In the genomic region with DNA sequence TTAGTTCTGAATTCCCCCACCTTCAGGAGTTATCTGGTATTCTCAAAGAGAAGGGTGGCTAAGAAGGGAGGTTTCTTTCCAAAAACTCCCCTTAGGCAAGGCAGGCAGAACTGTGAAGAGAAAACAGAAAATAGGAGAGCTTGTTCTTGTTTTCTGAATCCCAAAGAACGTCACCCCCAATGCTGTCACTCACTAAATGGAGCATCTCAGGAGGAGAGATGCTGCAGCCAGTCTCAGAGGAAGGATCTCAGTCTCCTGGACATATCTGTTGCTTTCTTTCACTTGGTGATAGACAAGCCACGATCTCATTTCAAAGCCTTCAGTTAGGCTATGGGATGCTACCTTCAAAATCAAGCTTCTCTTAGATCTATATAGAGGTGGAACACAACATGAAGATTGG, we compare ENCODE assay signal across 16 cellular contexts. TPM values are rescaled to one million over a fixed set of nuclear protein-coding genes. Genes with fewer than 3 reads are reported as not detected.
A peak's percentile ranks its signal among the peaks of the same experiment; 100 is the strongest.
DNase-seq lines count a peak whose midpoint lies in the region; ATAC-seq, FAIRE-seq and TF ChIP-seq lines count a peak whose summit lies in the region.
"Had no signal": no experiment of that assay in that cellular context is flagged by ENCODE, and none has a peak within 500 bp of the region (broad histone marks: within the 10 kb centered on the region; RNA-seq: fewer than 3 reads in every experiment).

No MANE protein-coding gene starts in this region.

- H3K36me3 ChIP-seq in OCI-LY7 (ENCODE audit: insufficient read depth, low read length) = no peaks in the 10 kb centered on the region
- H3K36me3 ChIP-seq in neural progenitor cell = no peaks in the 10 kb centered on the region
- H3K36me3 ChIP-seq in A673 (ENCODE audit: insufficient read depth, low read length, poor library complexity, severe bottlenecking) = no peaks in the 10 kb centered on the region

- BruUV-seq in OCI-LY7 (replicated peaks; lab: Mats Ljungman, UMichigan) (no TSS peak), A673 (replicated peaks; lab: Mats Ljungman, UMichigan) (no TSS peak)

- CTCF ChIA-PET in OCI-LY7 (lab: Charles Lee; ENCODE audit: unreplicated experiment) = no interaction called here
- CTCF ChIA-PET in A673 (lab: Charles Lee) = no interaction called here

- H3K4me3 Mint-ChIP-seq in activated T-cell treated with anti-CD3 and anti-CD28 coated beads, Interleukin-2, amount 50 U/mL, for 72 hours = peak overlapping the region; percentile 24 to 61
- H3K4me3 Mint-ChIP-seq in activated T-cell treated with anti-CD3 and anti-CD28 coated beads, Interleukin-2, amount 50 U/mL, for 24 hours = no peak overlapping the region
- H3K4me3 Mint-ChIP-seq in neural progenitor cell = no peak overlapping the region
- H3K4me3 Mint-ChIP-seq: CD14-positive monocyte had no signal

- no peak for ATAC-seq in activated T-cell treated with anti-CD3 and anti-CD28 coated beads, Interleukin-2, amount 50 U/mL, for 72 hours (replicated peaks in 1 of 2)
- ATAC-seq in HG03135 (IDR thresholded peaks at IDR 0.05; ENCODE audit: unreplicated experiment) = no peak

- H3F3A ChIP-seq in neural progenitor cell (ENCODE audit: low read depth) = no peaks in the 10 kb centered on the region

- H3K27ac Mint-ChIP-seq in activated T-cell treated with anti-CD3 and anti-CD28 coated beads, Interleukin-2, amount 50 U/mL, for 72 hours = no peak overlapping the region
- H3K27ac Mint-ChIP-seq in activated T-cell treated with anti-CD3 and anti-CD28 coated beads, Interleukin-2, amount 50 U/mL, for 24 hours = no peak overlapping the region
- H3K27ac Mint-ChIP-seq in neural progenitor cell = no peak overlapping the region
- H3K27ac Mint-ChIP-seq: CD14-positive monocyte had no signal

- H3K27ac ChIP-seq in OCI-LY7 (ENCODE audit: low read depth, low read length, poor library complexity, severe bottlenecking) = no peak overlapping the region
- no peak overlapping the region for H3K27ac ChIP-seq in neural progenitor cell
- H3K27ac ChIP-seq in A673 (ENCODE audit: low read depth, low read length, poor library complexity, severe bottlenecking) = no peak overlapping the region
- H3K27ac ChIP-seq: RWPE1 had no signal

- peaks cover 15% of the 10 kb centered on the region for H3K4me1 ChIP-seq in OCI-LY7 (ENCODE audit: insufficient read depth, low read length, poor library complexity, severe bottlenecking)
- no peaks in the 10 kb centered on the region for H3K4me1 ChIP-seq in neural progenitor cell
- no peaks in the 10 kb centered on the region for H3K4me1 ChIP-seq in A673 (ENCODE audit: insufficient read depth, low read length, poor library complexity, severe bottlenecking)

- H3K9me3 ChIP-seq in OCI-LY7 (ENCODE audit: low read length) = no peaks in the 10 kb centered on the region
- no peaks in the 10 kb centered on the region for H3K9me3 ChIP-seq in neural progenitor cell (ENCODE audit: low read depth)
- H3K9me3 ChIP-seq in A673 (ENCODE audit: low read depth, low read length, poor library complexity, severe bottlenecking) = no peaks in the 10 kb centered on the region

- H3K9ac ChIP-seq in neural progenitor cell = no peak overlapping the region

- POLR2A ChIA-PET in OCI-LY7 (lab: Charles Lee) = interaction anchor here (0.6 to 1.7 kb wide), 4 partner anchors 10 to 66 kb away, joined by 3 to 6 read pairs (median 4); no protein-coding TSS in a partner anchor
- POLR2A ChIA-PET in A673 (lab: Charles Lee; ENCODE audit: low non-redundant PET) = interaction anchor here (0.6 kb wide), 1 partner anchor 63 kb away, joined by 7 read pairs; no protein-coding TSS in a partner anchor

- H3K4me2 ChIP-seq in OCI-LY7 (ENCODE audit: low read length) = no peak overlapping the region
- no peak overlapping the region for H3K4me2 ChIP-seq in neural progenitor cell

- H3K79me2 ChIP-seq in OCI-LY7 (ENCODE audit: insufficient read depth, low read depth, low read length) (no peaks in the 10 kb centered on the region), neural progenitor cell (ENCODE audit: low read depth) (no peaks in the 10 kb centered on the region)

- TF ChIP-seq POLR2A in GM12892 (IDR thresholded peaks at IDR 0.05; ENCODE audit: low read depth, low read length) = no peak

- H3K9me2 ChIP-seq in OCI-LY7 (ENCODE audit: insufficient read depth, low read length) = no peaks in the 10 kb centered on the region

- peak; percentile 77 for FAIRE-seq in GM12892 (lab: Jason Lieb, UNC)
- FAIRE-seq: G401.6 had no signal

- TF ChIP-seq CTCF in OCI-LY7 (conservative IDR thresholded peaks at IDR 0.05; ENCODE audit: low read length) = no peak
- TF ChIP-seq CTCF in neural progenitor cell (IDR thresholded peaks at IDR 0.05) = no peak
- TF ChIP-seq CTCF in A673 (conservative IDR thresholded peaks at IDR 0.05; ENCODE audit: low read depth, low read length) = no peak

- H2AFZ ChIP-seq in OCI-LY7 (ENCODE audit: low read length) (peak overlapping the region; percentile 24; the same call in 1 of the 2 replicates), neural progenitor cell (replicated peaks) (peak overlapping the region; percentile 66)

- no peaks in the 10 kb centered on the region for H4K20me1 ChIP-seq in OCI-LY7 (ENCODE audit: insufficient read depth, low read length)
- no peaks in the 10 kb centered on the region for H4K20me1 ChIP-seq in neural progenitor cell (ENCODE audit: low read depth)

- intact Hi-C loops in OCI-LY7 (cut with micrococcal nuclease; ENCODE audit: unreplicated experiment) = no loop called here
- intact Hi-C loops in A673 (cut with micrococcal nuclease; ENCODE audit: unreplicated experiment) = no loop called here

- no peaks in the 10 kb centered on the region for H3K27me3 Mint-ChIP-seq in activated T-cell treated with anti-CD3 and anti-CD28 coated beads, Interleukin-2, amount 50 U/mL, for 72 hours (ENCODE audit: low read depth)
- peaks cover 2% of the 10 kb centered on the region for H3K27me3 Mint-ChIP-seq in activated T-cell treated with anti-CD3 and anti-CD28 coated beads, Interleukin-2, amount 50 U/mL, for 24 hours
- peaks cover 3% of the 10 kb centered on the region for H3K27me3 Mint-ChIP-seq in neural progenitor cell (ENCODE audit: insufficient read depth, low read depth)

- H3K4me3 ChIP-seq in OCI-LY7 (ENCODE audit: low read depth, low read length, poor library complexity, severe bottlenecking) (no peak overlapping the region), neural progenitor cell (no peak overlapping the region), A673 (ENCODE audit: low read depth, low read length, poor library complexity, severe bottlenecking) (no peak overlapping the region)

- DNase-seq in activated T-cell treated with anti-CD3 and anti-CD28 coated beads, Interleukin-2, amount 50 U/mL, for 72 hours = no peak
- no peak for DNase-seq in activated T-cell treated with anti-CD3 and anti-CD28 coated beads, Interleukin-2, amount 50 U/mL, for 24 hours
- DNase-seq in GM12892 (ENCODE audit: insufficient read length) (no peak), OCI-LY7 (ENCODE audit: low spot score) (no peak), neural progenitor cell (ENCODE audit: low spot score) (no peak), A673 (ENCODE audit: low spot score) (no peak)
- DNase-seq: ACHN, DMS 273 treated with DMSO at 0.1 percent for 48 hours, NCI-H1694 treated with DMSO at 0.1 percent for 48 hours, NCI-H510A, NCI-H774, SIG-M5 had no signal

- H3K27me3 ChIP-seq in neural progenitor cell (no peaks in the 10 kb centered on the region), A673 (replicated peaks; ENCODE audit: insufficient read depth, low read depth, low read length, poor library complexity) (no peaks in the 10 kb centered on the region)

- no peaks in the 10 kb centered on the region for H3K9me3 Mint-ChIP-seq in activated T-cell treated with anti-CD3 and anti-CD28 coated beads, Interleukin-2, amount 50 U/mL, for 72 hours
- no peaks in the 10 kb centered on the region for H3K9me3 Mint-ChIP-seq in activated T-cell treated with anti-CD3 and anti-CD28 coated beads, Interleukin-2, amount 50 U/mL, for 24 hours
- no peaks in the 10 kb centered on the region for H3K9me3 Mint-ChIP-seq in neural progenitor cell
- H3K9me3 Mint-ChIP-seq: CD14-positive monocyte had no signal

- H3K36me3 Mint-ChIP-seq in activated T-cell treated with anti-CD3 and anti-CD28 coated beads, Interleukin-2, amount 50 U/mL, for 72 hours (ENCODE audit: insufficient read depth in 2 of 2) = no peaks in the 10 kb centered on the region
- no peaks in the 10 kb centered on the region for H3K36me3 Mint-ChIP-seq in activated T-cell treated with anti-CD3 and anti-CD28 coated beads, Interleukin-2, amount 50 U/mL, for 24 hours (ENCODE audit: low read depth)
- no peaks in the 10 kb centered on the region for H3K36me3 Mint-ChIP-seq in neural progenitor cell
- H3K36me3 Mint-ChIP-seq: CD14-positive monocyte had no signal

- peaks cover 66% of the 10 kb centered on the region for H3K4me1 Mint-ChIP-seq in activated T-cell treated with anti-CD3 and anti-CD28 coated beads, Interleukin-2, amount 50 U/mL, for 72 hours (ENCODE audit: low read depth)
- H3K4me1 Mint-ChIP-seq in activated T-cell treated with anti-CD3 and anti-CD28 coated beads, Interleukin-2, amount 50 U/mL, for 24 hours (ENCODE audit: low read depth) = peaks cover 54% of the 10 kb centered on the region
- no peaks in the 10 kb centered on the region for H3K4me1 Mint-ChIP-seq in neural progenitor cell

RNA-seq across cellular contexts. Expression of gene MYB, which starts 16.1 kb away (rescaled TPM):
- 10 to 100 TPM; 89.6 to 91.4 TPM for total RNA-seq in activated T-cell treated with anti-CD3 and anti-CD28 coated beads, Interleukin-2, amount 50 U/mL, for 72 hours
- polyA plus RNA-seq in GM12892 (2012; ENCODE audit: missing spikeins) = 34.5 TPM
- 42.9 and 45.1 TPM in 2 replicates for total RNA-seq in OCI-LY7 (2014; rRNA removed; shearing (Covaris generic))
- 20.1 and 26.1 TPM in 2 replicates for total RNA-seq in OCI-LY7 (2022)
- 3.0 and 3.3 TPM in 2 replicates for total RNA-seq in neural progenitor cell (ENCODE audit: low replicate concordance)
- 8.3 and 9.0 TPM in 2 replicates for total RNA-seq in A673 (2021)

Comparison
In these comparisons a context has a peak if more than half of its experiments do, and no peak if none do; other contexts are left out.
1. H3K4me3 Mint-ChIP-seq: peak in activated T-cell treated with anti-CD3 and anti-CD28 coated beads, Interleukin-2, amount 50 U/mL, for 72 hours (2 of 2); none in activated T-cell treated with anti-CD3 and anti-CD28 coated beads, Interleukin-2, amount 50 U/mL, for 24 hours (single experiment) and neural progenitor cell (single experiment).